27 cellular contexts compared by ENCODE assay signal in genomic region chr2:126494593-126494992, GRCh38.
"Had no signal": no experiment of that assay in that cellular context is flagged by ENCODE, and none has a peak within 500 bp of the region (broad histone marks: within the 10 kb centered on the region; RNA-seq: fewer than 3 reads in every experiment).

No MANE protein-coding gene starts in this region.

- ATAC-seq: effector memory CD8-positive, alpha-beta T cell; left ventricle myocardium superior; naive thymus-derived CD8-positive, alpha-beta T cell; stimulated activated memory B cell treated with anti-CD40 and anti-IgM and Interleukin-4, amounts not matched to agents 10 μg/mL and 1 μg/mL and 100 μg/mL, for 72 hours had no signal

- FAIRE-seq: endothelial cell of umbilical vein, frontal cortex, islet of Langerhans, TTC549, urothelium cell line had no signal

- DNase-seq: activated CD4-positive, alpha-beta T cell treated with anti-CD3 and anti-CD28 coated beads for 1 hour; activated naive CD4-positive, alpha-beta T cell treated with anti-CD3 and anti-CD28 coated beads for 36 hours; activated naive CD8-positive, alpha-beta T cell treated with anti-CD3 and anti-CD28 coated beads, Interleukin-2, amount 10 ng/mL, durations not matched to agents 7 days and 5 days; activated T-cell treated with anti-CD3 and anti-CD28 coated beads, Interleukin-2, amount 50 U/mL, for 48 hours; amniotic stem cell; colonic mucosa; dorsolateral prefrontal cortex; effector memory CD8-positive, alpha-beta T cell; left ventricle myocardium superior; mammary epithelial cell; naive thymus-derived CD8-positive, alpha-beta T cell; posterior cingulate gyrus; sigmoid colon; stimulated activated CD4-positive, alpha-beta T cell treated with anti-CD3 and anti-CD28 coated beads, Interleukin-15, amount 100 ng/mL, for 24 hours; stomach; transverse colon had no signal

- H3K36me3 ChIP-seq: breast epithelium, colonic mucosa, esophagus muscularis mucosa, neural progenitor cell, sigmoid colon, stomach, suprapubic skin, transverse colon had no signal

- H3K9ac ChIP-seq: neural progenitor cell had no signal

- H3K4me2 ChIP-seq: neural progenitor cell, smooth muscle cell had no signal

- H3K4me3 ChIP-seq: breast epithelium, colonic mucosa, dorsolateral prefrontal cortex, esophagus muscularis mucosa, neural progenitor cell, sigmoid colon, smooth muscle cell, stomach, suprapubic skin, transverse colon had no signal

- H3K27me3 ChIP-seq: breast epithelium, colonic mucosa, dorsolateral prefrontal cortex, esophagus muscularis mucosa, neural progenitor cell, sigmoid colon, stomach, suprapubic skin, transverse colon had no signal

- H3K4me1 ChIP-seq: breast epithelium, colonic mucosa, esophagus muscularis mucosa, neural progenitor cell, sigmoid colon, stomach, suprapubic skin, transverse colon had no signal

- H3K9me3 ChIP-seq: colonic mucosa had no signal

- H2AFZ ChIP-seq: neural progenitor cell had no signal

- H3K27ac ChIP-seq: breast epithelium, colonic mucosa, dorsolateral prefrontal cortex, esophagus muscularis mucosa, neural progenitor cell, sigmoid colon, stomach, suprapubic skin, transverse colon had no signal
